30 cellular contexts compared by ENCODE assay signal in genomic region chr12:48863296-48863695, GRCh38. TPM values are rescaled to one million over a fixed set of nuclear protein-coding genes. Genes with fewer than 3 reads are reported as not detected.
DNase-seq lines count a peak whose midpoint lies in the region; ATAC-seq and TF ChIP-seq lines count a peak whose summit lies in the region.
"Had no signal": no experiment of that assay in that cellular context is flagged by ENCODE, and none has a peak within 500 bp of the region (broad histone marks: within the 10 kb centered on the region; RNA-seq: fewer than 3 reads in every experiment).

No MANE protein-coding gene starts in this region.

- no TSS peak for BruUV-seq in MCF 10A (replicated peaks; lab: Mats Ljungman, UMichigan)

- no peaks in the 10 kb centered on the region for H4K20me1 ChIP-seq in neural cell (ENCODE audit: insufficient read depth)

- peaks cover 13% of the 10 kb centered on the region for H3K27me3 ChIP-seq in neural cell (ENCODE audit: insufficient read depth, low read depth, low read length)
- H3K27me3 ChIP-seq: breast epithelium, Peyer's patch had no signal

- no peak overlapping the region for H3K4me2 ChIP-seq in neural cell (ENCODE audit: low read length)

- TF ChIP-seq RAD21 in neural cell (conservative IDR thresholded peaks at IDR 0.05), result no peak

- H3K27ac Mint-ChIP-seq in WTC11, result no peak overlapping the region
- no peak overlapping the region for H3K27ac Mint-ChIP-seq in MCF 10A (ENCODE audit: low read depth, unreplicated experiment)
- H3K27ac Mint-ChIP-seq: activated CD4-positive, alpha-beta memory T cell treated with anti-CD3 and anti-CD28 coated beads, Interleukin-2, amount 10 ng/mL, durations not matched to agents 7 days and 5 days; activated naive CD4-positive, alpha-beta T cell treated with anti-CD3 and anti-CD28 coated beads, Interleukin-2, amount 10 ng/mL, durations not matched to agents 7 days and 5 days; natural killer cell had no signal

- peaks cover 44% of the 10 kb centered on the region for H3K4me1 Mint-ChIP-seq in WTC11
- H3K4me1 Mint-ChIP-seq in MCF 10A (ENCODE audit: insufficient read depth, unreplicated experiment), result peaks cover 16% of the 10 kb centered on the region

- CTCF ChIA-PET in WTC11 (lab: Charles Lee), result interaction anchor here (0.7 to 8.3 kb wide), 4 partner anchors 9 to 57 kb away, joined by 3 to 134 read pairs (median 69); partner anchors contain the start of gene DDX23
- CTCF ChIA-PET in MCF 10A (lab: Yijun Ruan, JAX), result interaction anchor here (2.5 to 3.1 kb wide), 2 partner anchors 10 to 27 kb away, joined by 11 to 15 read pairs; no protein-coding TSS in a partner anchor

- intact Hi-C loops in head of caudate nucleus (cut with DNase I), result no loop called here
- intact Hi-C loops in MCF 10A (cut with micrococcal nuclease), result no loop called here

- no peak for TF ChIP-seq EP300 in neural cell (conservative IDR thresholded peaks at IDR 0.05; ENCODE audit: poor library complexity, severe bottlenecking)

- H3K9me2 ChIP-seq in neural cell (ENCODE audit: insufficient read depth, low read length), result no peaks in the 10 kb centered on the region

- no peaks in the 10 kb centered on the region for H3K36me3 ChIP-seq in neural cell (ENCODE audit: insufficient read depth, low read length)
- H3K36me3 ChIP-seq: breast epithelium, Peyer's patch, prostate gland, sigmoid colon, tibial nerve had no signal

- H3K9ac ChIP-seq in neural cell (ENCODE audit: low read length), result no peak overlapping the region

- no peaks in the 10 kb centered on the region for H3K79me2 ChIP-seq in neural cell (replicated peaks; ENCODE audit: insufficient read depth, low read length)

- ATAC-seq in WTC11 (no peak), GM21825 (IDR thresholded peaks at IDR 0.05; ENCODE audit: unreplicated experiment) (no peak), HG03439 (IDR thresholded peaks at IDR 0.05; ENCODE audit: unreplicated experiment) (no peak)
- ATAC-seq: left cardiac atrium, mucosa of descending colon, natural killer cell had no signal

- H3F3A ChIP-seq in neural cell (ENCODE audit: insufficient read depth, low read length, poor library complexity, severe bottlenecking), result no peaks in the 10 kb centered on the region

- H3K9me3 Mint-ChIP-seq in WTC11 (no peaks in the 10 kb centered on the region), MCF 10A (ENCODE audit: unreplicated experiment) (no peaks in the 10 kb centered on the region)
- H3K9me3 Mint-ChIP-seq: activated CD4-positive, alpha-beta memory T cell treated with anti-CD3 and anti-CD28 coated beads, Interleukin-2, amount 10 ng/mL, durations not matched to agents 7 days and 5 days; activated naive CD4-positive, alpha-beta T cell treated with anti-CD3 and anti-CD28 coated beads, Interleukin-2, amount 10 ng/mL, durations not matched to agents 7 days and 5 days; natural killer cell had no signal

- POLR2A ChIA-PET in WTC11 (lab: Charles Lee), result interaction anchor here (0.9 kb wide), 1 partner anchor 28 kb away, joined by 3 read pairs; no protein-coding TSS in a partner anchor
- POLR2A ChIA-PET in MCF 10A (lab: Yijun Ruan, JAX), result interaction anchor here (0.6 kb wide), 1 partner anchor 24 kb away, joined by 3 read pairs; no protein-coding TSS in a partner anchor

- H3K4me3 ChIP-seq in neural cell (ENCODE audit: low read length), result peak overlapping the region; percentile 13
- H3K4me3 ChIP-seq: breast epithelium, lung, mucosa of descending colon, prostate gland, sigmoid colon, tibial nerve had no signal

- H3K27me3 Mint-ChIP-seq in WTC11 (ENCODE audit: low read depth) (peaks cover 6% of the 10 kb centered on the region; the same call in 1 of the 2 replicates), MCF 10A (ENCODE audit: insufficient read depth, unreplicated experiment) (no peaks in the 10 kb centered on the region)

- TF ChIP-seq CTCF in WTC11 (IDR thresholded peaks at IDR 0.05), result no peak
- TF ChIP-seq CTCF in neural cell (IDR thresholded peaks at IDR 0.05; ENCODE audit: poor library complexity, severe bottlenecking), result no peak
- no peak for TF ChIP-seq CTCF in MCF 10A (IDR thresholded peaks at IDR 0.05; ENCODE audit: unreplicated experiment)

- DNase-seq in WTC11 (ENCODE audit: low spot score) (no peak), head of caudate nucleus (peak; percentile 22 to 85 (median 62)), MCF 10A (ENCODE audit: unreplicated experiment) (no peak), T-helper 9 cell (no peak)
- DNase-seq: activated CD4-positive, alpha-beta memory T cell treated with anti-CD3 and anti-CD28 coated beads, Interleukin-2, amount 10 ng/mL, durations not matched to agents 7 days and 5 days; activated CD8-positive, alpha-beta memory T cell treated with anti-CD3 and anti-CD28 coated beads, Interleukin-2, amount 50 U/mL, for 4 hours; activated naive CD4-positive, alpha-beta T cell treated with anti-CD3 and anti-CD28 coated beads, Interleukin-2, amount 10 ng/mL, durations not matched to agents 7 days and 5 days; DMS53; effector memory CD4-positive, alpha-beta T cell; IMR-90; left cardiac atrium; mucosa of descending colon; MV-4-11; natural killer cell; NCI-H146; NCI-H446; NCI-H748 treated with DMSO at 0.1 percent for 48 hours; Peyer's patch; SHP77 treated with DMSO at 0.1 percent for 48 hours; sigmoid colon; stimulated activated CD4-positive, alpha-beta T cell treated with anti-CD3 and anti-CD28 coated beads, Interleukin-12 subunit alpha, Interleukin-12 subunit beta, amount 100 ng/mL, for 4 hours; stimulated activated CD4-positive, alpha-beta T cell treated with anti-CD3 and anti-CD28 coated beads, Interleukin-4, amount 100 ng/mL, for 1 hour had no signal

- H3K36me3 Mint-ChIP-seq in WTC11 (peaks cover 15% of the 10 kb centered on the region), MCF 10A (ENCODE audit: insufficient read depth, unreplicated experiment) (no peaks in the 10 kb centered on the region)
- H3K36me3 Mint-ChIP-seq: natural killer cell had no signal

- H3K27ac ChIP-seq in neural cell (ENCODE audit: low read length), result no peak overlapping the region
- H3K27ac ChIP-seq: breast epithelium, Peyer's patch, prostate gland, sigmoid colon, tibial nerve had no signal

- peak overlapping the region; percentile 11 for H3K4me3 Mint-ChIP-seq in WTC11
- H3K4me3 Mint-ChIP-seq in MCF 10A (ENCODE audit: unreplicated experiment), result no peak overlapping the region
- H3K4me3 Mint-ChIP-seq: natural killer cell had no signal

- no peak overlapping the region for H2AFZ ChIP-seq in neural cell (ENCODE audit: low read depth, low read length)

- H3K9me3 ChIP-seq in neural cell (ENCODE audit: low read length), result no peaks in the 10 kb centered on the region
- H3K9me3 ChIP-seq: breast epithelium, mucosa of descending colon, Peyer's patch, prostate gland, sigmoid colon, tibial nerve had no signal

TF ChIP-seq in WTC11, 78 proteins besides CTCF, POLR2A, EP300 and RAD21:
- no peak for TF ChIP-seq ZBTB21 (CRISPR knock-in tag; IDR thresholded peaks at IDR 0.05; ENCODE audit: borderline replicate concordance)
- no peak for TF ChIP-seq ZNF416 (CRISPR knock-in tag; IDR thresholded peaks at IDR 0.05)
- no peak for TF ChIP-seq IRF1 (CRISPR knock-in tag; IDR thresholded peaks at IDR 0.05)

TF ChIP-seq in neural cell, 6 proteins besides CTCF, POLR2A, EP300 and RAD21:
- TF ChIP-seq REST (IDR thresholded peaks at IDR 0.05; ENCODE audit: borderline replicate concordance) (no peak), TAF1 (IDR thresholded peaks at IDR 0.05; ENCODE audit: low read depth) (no peak), POLR2AphosphoS5 (IDR thresholded peaks at IDR 0.05) (no peak)

RNA-seq across cellular contexts. Expression of gene RND1, which starts 2.4 kb away (rescaled TPM):
- total RNA-seq in WTC11 (2021) (7.6 to 9.1 TPM (median 8.5 TPM) in 3 replicates), MCF 10A (2022) (1.0 and 1.2 TPM in 2 replicates)
- polyA plus RNA-seq in neural cell, result 1.3 and 5.8 TPM in 2 replicates
- 4.3 and 6.3 TPM in 2 replicates for polyA minus RNA-seq in neural cell
- total RNA-seq: LHCN-M2 had no signal

RNA-seq across cellular contexts. Expression of gene DDX23, which starts 11.3 kb away (rescaled TPM):
- total RNA-seq in WTC11 (2021), result 91.1 to 107 TPM (median 93.4 TPM) in 3 replicates
- 94.6 and 96.5 TPM in 2 replicates for polyA plus RNA-seq in neural cell
- polyA minus RNA-seq in neural cell, result 68.2 and 73.7 TPM in 2 replicates
- 67.8 and 88.4 TPM in 2 replicates for total RNA-seq in MCF 10A (2022)

RNA-seq across cellular contexts. Expression of gene CACNB3, which starts 45.0 kb away (rescaled TPM):
- total RNA-seq in WTC11 (2021), result 15.0 to 17.3 TPM (median 17.0 TPM) in 3 replicates
- 123 and 129 TPM in 2 replicates for polyA plus RNA-seq in neural cell
- 97.0 and 102 TPM in 2 replicates for polyA minus RNA-seq in neural cell
- 6.9 and 7.0 TPM in 2 replicates for total RNA-seq in MCF 10A (2022)

Comparison
In these comparisons a context has a peak if more than half of its experiments do, and no peak if none do; other contexts are left out.
1. DNase-seq: peak in head of caudate nucleus (42 of 42); none in WTC11 (single experiment), MCF 10A (single experiment) and T-helper 9 cell (single experiment).